15 cellular contexts compared by ENCODE assay signal in the genomic region with DNA sequence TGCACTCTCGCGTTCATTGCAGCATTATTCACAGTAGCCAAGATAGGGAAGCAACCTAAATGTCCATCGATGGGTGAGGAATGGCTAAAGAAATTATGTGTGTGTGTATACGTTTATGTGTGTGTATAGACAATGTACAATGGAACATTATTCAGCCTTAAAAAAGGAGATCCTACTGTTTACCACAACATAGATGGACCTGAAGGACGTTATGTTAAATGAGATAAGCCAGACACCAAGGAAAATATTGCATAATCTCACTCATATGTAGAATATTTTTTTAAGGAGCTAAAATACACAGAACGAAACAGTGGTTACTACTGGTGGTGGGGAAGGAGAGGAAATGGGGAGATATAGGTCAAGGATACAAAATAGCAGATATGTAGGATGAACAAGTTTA. TPM values are rescaled to one million over a fixed set of nuclear protein-coding genes. Genes with fewer than 3 reads are reported as not detected.
DNase-seq lines count a peak whose midpoint lies in the region; ATAC-seq, FAIRE-seq and TF ChIP-seq lines count a peak whose summit lies in the region.
"Had no signal": no experiment of that assay in that cellular context is flagged by ENCODE, and none has a peak within 500 bp of the region (broad histone marks: within the 10 kb centered on the region; RNA-seq: fewer than 3 reads in every experiment).

No MANE protein-coding gene starts in this region.

- peaks cover 73% of the 10 kb centered on the region for H3K79me2 ChIP-seq in GM12878 (ENCODE audit: control insufficient read depth, insufficient read depth, low read length)

- peak overlapping the region; percentile 97 for H3K27ac Mint-ChIP-seq in T-helper 1 cell treated with Interleukin-12 subunit alpha and Interleukin-12 subunit beta and Interleukin-4 antibody, amounts not matched to agents 30 μg/mL and 1 μg/mL, for 36 hours
- peak overlapping the region; percentile 46 for H3K27ac Mint-ChIP-seq in neural crest cell (ENCODE audit: unreplicated experiment)

- H3K27me3 Mint-ChIP-seq in T-helper 1 cell treated with Interleukin-12 subunit alpha and Interleukin-12 subunit beta and Interleukin-4 antibody, amounts not matched to agents 30 μg/mL and 1 μg/mL, for 36 hours (ENCODE audit: low read depth): no peaks in the 10 kb centered on the region
- no peaks in the 10 kb centered on the region for H3K27me3 Mint-ChIP-seq in neural crest cell (ENCODE audit: low read depth)

- H3K36me3 ChIP-seq in GM12878 (ENCODE audit: control insufficient read depth in 2 of 2, insufficient read depth in 2 of 2, low read length in 1 of 2): peaks cover 0 to 4% of the 10 kb centered on the region in 2 experiments; a peak in 2 of 4 replicates
- H3K36me3 ChIP-seq: prostate gland, suprapubic skin had no signal

- H3K9me3 ChIP-seq in GM12878 (replicated peaks; ENCODE audit: control insufficient read depth, insufficient read depth, low read length): no peaks in the 10 kb centered on the region
- H3K9me3 ChIP-seq: prostate gland, suprapubic skin had no signal

- in situ Hi-C loops in GM12878 (cut with MboI): no loop called here

- H4K20me1 ChIP-seq in GM12878 (ENCODE audit: control insufficient read depth, insufficient read depth): no peaks in the 10 kb centered on the region; the same call in 1 of the 2 replicates

- TF ChIP-seq RAD21 in GM12878 (IDR thresholded peaks at IDR 0.05; ENCODE audit: insufficient read depth, low read depth, low read length): no peak

- no peaks in the 10 kb centered on the region for H3K9me3 Mint-ChIP-seq in T-helper 1 cell treated with Interleukin-12 subunit alpha and Interleukin-12 subunit beta and Interleukin-4 antibody, amounts not matched to agents 30 μg/mL and 1 μg/mL, for 36 hours
- no peaks in the 10 kb centered on the region for H3K9me3 Mint-ChIP-seq in neural crest cell

- H3K27ac ChIP-seq in GM12878 (ENCODE audit: control insufficient read depth, insufficient read depth): no peak overlapping the region
- H3K27ac ChIP-seq: coronary artery, prostate gland, suprapubic skin had no signal

- RAD21 ChIA-PET in GM12878 (lab: Charles Lee; ENCODE audit: unreplicated experiment): interaction anchor here (1.0 to 4.6 kb wide), 7 partner anchors 7 to 96 kb away, joined by 3 to 17 read pairs (median 6); a partner anchor contains a TSS

- H3K4me3 ChIP-seq in GM12878: peak overlapping the region; percentile 93; the same call in 1 of the 2 replicates
- H3K4me3 ChIP-seq: prostate gland had no signal

- SMC1A ChIA-PET in GM12878 (lab: Charles Lee; ENCODE audit: uncharacterized antibody, unreplicated experiment): interaction anchor here (1.1 to 4.1 kb wide), 18 partner anchors 10 to 94 kb away, joined by 4 to 30 read pairs (median 8); a partner anchor contains a TSS

- H2AFZ ChIP-seq in GM12878 (ENCODE audit: control insufficient read depth, low read depth, low read length): no peak overlapping the region

- intact Hi-C loops in GM12878 (cut with micrococcal nuclease; ENCODE audit: unreplicated experiment): loop anchor here (5.0 kb wide), 3 partner anchors 41 to 94 kb away; a partner anchor contains a TSS

- no peak overlapping the region for H3K9ac ChIP-seq in GM12878 (ENCODE audit: control insufficient read depth, insufficient read depth, low read length)

- BruUV-seq in GM12878 (replicated peaks; lab: Mats Ljungman, UMichigan): no TSS peak

- no peak for DNase-seq in T-helper 1 cell
- DNase-seq in MV-4-11 (lab: John Stamatoyannopoulos, UW): peak; percentile 43
- DNase-seq in GM12878 (ENCODE audit: low read depth, low spot score): no peak
- DNase-seq in neural crest cell (ENCODE audit: low read depth, low spot score): no peak
- no peak for DNase-seq in NCI-H748 (lab: John Stamatoyannopoulos, UW; ENCODE audit: unreplicated experiment)
- no peak for DNase-seq in inferior parietal cortex (ENCODE audit: extremely low spot score)
- DNase-seq in mucosa of gallbladder (ENCODE audit: low spot score): no peak
- DNase-seq: foreskin fibroblast; NCI-H1417; stimulated activated CD4-positive, alpha-beta T cell treated with anti-CD3 and anti-CD28 coated beads, Interleukin-4, amount 100 ng/mL, for 4 hours had no signal

- POLR2A ChIA-PET in GM12878 (lab: Charles Lee): interaction anchor here (0.9 to 3.2 kb wide), 9 partner anchors 7 to 96 kb away, joined by 3 to 17 read pairs (median 4); a partner anchor contains a TSS

- no peak for TF ChIP-seq EP300 in GM12878 (IDR thresholded peaks at IDR 0.05; ENCODE audit: borderline replicate concordance in 1 of 2, control insufficient read depth in 1 of 2, low read depth in 2 of 2, low read length in 2 of 2)

- TF ChIP-seq POLR2A in GM12878 (IDR thresholded peaks at IDR 0.05; ENCODE audit: low read depth, low read length): no peak

- WGBS in GM12878 (ENCODE audit: insufficient coverage, insufficient replicate concordance, low lambda C conversion rate, missing lambda C conversion rate): 50% methylated on average over 6 of the region's 6 CpGs

- FAIRE-seq in GM12878 (lab: Jason Lieb, UNC): no peak

- H3K4me3 Mint-ChIP-seq in T-helper 1 cell treated with Interleukin-12 subunit alpha and Interleukin-12 subunit beta and Interleukin-4 antibody, amounts not matched to agents 30 μg/mL and 1 μg/mL, for 36 hours: peak overlapping the region; percentile 98
- peak overlapping the region; percentile 95 for H3K4me3 Mint-ChIP-seq in neural crest cell

- H3K4me2 ChIP-seq in GM12878 (ENCODE audit: control insufficient read depth, insufficient read depth): peak overlapping the region; percentile 73

- no peak for ATAC-seq in GM12878
- ATAC-seq: left lobe of liver had no signal

- peaks cover 9% of the 10 kb centered on the region for H3K4me1 ChIP-seq in GM12878 (ENCODE audit: control insufficient read depth, insufficient read depth, low read length)
- H3K4me1 ChIP-seq: prostate gland had no signal

- CTCF ChIA-PET in GM12878 (lab: Yijun Ruan, JAX): interaction anchor here (1.1 to 2.0 kb wide), 13 partner anchors 10 to 83 kb away, joined by 3 to 16 read pairs (median 6); no protein-coding TSS in a partner anchor

- H3K4me1 Mint-ChIP-seq in T-helper 1 cell treated with Interleukin-12 subunit alpha and Interleukin-12 subunit beta and Interleukin-4 antibody, amounts not matched to agents 30 μg/mL and 1 μg/mL, for 36 hours (ENCODE audit: low read depth): peaks cover 67% of the 10 kb centered on the region
- peaks cover 50% of the 10 kb centered on the region for H3K4me1 Mint-ChIP-seq in neural crest cell

- TF ChIP-seq CTCF in GM12878 (IDR thresholded peaks at IDR 0.05 in 2 of 3, conservative IDR thresholded peaks at IDR 0.05 in 1 of 3; ENCODE audit: control insufficient read depth in 2 of 3, extremely low read depth in 1 of 3, insufficient read depth in 1 of 3, low read depth in 3 of 3, low read length in 3 of 3) (no peak), neural crest cell (conservative IDR thresholded peaks at IDR 0.05) (no peak)

- peaks cover 35% of the 10 kb centered on the region for H3K36me3 Mint-ChIP-seq in T-helper 1 cell treated with Interleukin-12 subunit alpha and Interleukin-12 subunit beta and Interleukin-4 antibody, amounts not matched to agents 30 μg/mL and 1 μg/mL, for 36 hours (ENCODE audit: low read depth)
- peaks cover 2% of the 10 kb centered on the region for H3K36me3 Mint-ChIP-seq in neural crest cell (ENCODE audit: low read depth)

- H3K27me3 ChIP-seq in GM12878 (replicated peaks in 1 of 2; ENCODE audit: control insufficient read depth in 2 of 2, insufficient read depth in 2 of 2, low read length in 1 of 2): no peaks in the 10 kb centered on the region
- H3K27me3 ChIP-seq: suprapubic skin had no signal

TF ChIP-seq in GM12878, 131 proteins besides CTCF, POLR2A, EP300 and RAD21:
- TF ChIP-seq TARDBP (IDR thresholded peaks at IDR 0.05; ENCODE audit: borderline replicate concordance) (no peak), CREB1 (IDR thresholded peaks at IDR 0.05; ENCODE audit: low read depth) (no peak)
- TF ChIP-seq, protein P1, sequence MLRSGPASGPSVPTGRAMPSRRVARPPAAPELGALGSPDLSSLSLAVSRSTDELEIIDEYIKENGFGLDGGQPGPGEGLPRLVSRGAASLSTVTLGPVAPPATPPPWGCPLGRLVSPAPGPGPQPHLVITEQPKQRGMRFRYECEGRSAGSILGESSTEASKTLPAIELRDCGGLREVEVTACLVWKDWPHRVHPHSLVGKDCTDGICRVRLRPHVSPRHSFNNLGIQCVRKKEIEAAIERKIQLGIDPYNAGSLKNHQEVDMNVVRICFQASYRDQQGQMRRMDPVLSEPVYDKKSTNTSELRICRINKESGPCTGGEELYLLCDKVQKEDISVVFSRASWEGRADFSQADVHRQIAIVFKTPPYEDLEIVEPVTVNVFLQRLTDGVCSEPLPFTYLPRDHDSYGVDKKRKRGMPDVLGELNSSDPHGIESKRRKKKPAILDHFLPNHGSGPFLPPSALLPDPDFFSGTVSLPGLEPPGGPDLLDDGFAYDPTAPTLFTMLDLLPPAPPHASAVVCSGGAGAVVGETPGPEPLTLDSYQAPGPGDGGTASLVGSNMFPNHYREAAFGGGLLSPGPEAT (IDR thresholded peaks at IDR 0.05; ENCODE audit: low read depth): no peak

RNA-seq across cellular contexts. Expression of a gene that starts 2.4 kb away (rescaled TPM):
- 118 and 141 TPM in 2 replicates for total RNA-seq in GM12878 (2013; cell fraction: nucleolus; rRNA removed)
- total RNA-seq in GM12878 (2014; rRNA removed): 55.2 and 69.2 TPM in 2 replicates
- 97.3 and 97.9 TPM in 2 replicates for total RNA-seq in GM12878 (2014; rRNA removed; fragmentation: Illumina TruSeq; extraction: Trizol)
- 81.0 and 82.1 TPM in 2 replicates for total RNA-seq in GM12878 (2021)
- polyA plus RNA-seq in GM12878 (2011; ENCODE audit: low read depth): 31.2 TPM
- polyA plus RNA-seq in GM12878 (2011; rRNA removed): 78.1 and 121 TPM in 2 replicates
- polyA plus RNA-seq in GM12878 (2011; cell fraction: cytosol; rRNA removed): 33.0 and 42.8 TPM in 2 replicates
- polyA plus RNA-seq in GM12878 (2011; cell fraction: nucleus; rRNA removed): 44.1 and 58.5 TPM in 2 replicates
- 37.7 and 55.1 TPM in 2 replicates for polyA plus RNA-seq in GM12878 (2012)
- 124 and 140 TPM in 2 replicates for polyA plus RNA-seq in GM12878 (2014; fragmentation: Illumina TruSeq; extraction: Trizol)
- 10 to 100 TPM; 35.9 to 36.9 TPM for polyA plus RNA-seq in GM12878 (2014; fragmentation: Nextera tagmentation; extraction: Ambion mirVana)
- 44.2 and 54.3 TPM in 2 replicates for polyA plus RNA-seq in GM12878 (2014; rRNA removed)
- polyA plus RNA-seq in GM12878 (2016; fragmentation: Nextera tagmentation; extraction: Ambion mirVana): 100 to 1,000 TPM in 1 of 2 experiments, 10 to 100 TPM in 1; 93.1 to 106 TPM
- polyA minus RNA-seq in GM12878 (2011; rRNA and poly(A)+ RNA removed): 73.4 and 117 TPM in 2 replicates
- 51.3 and 63.9 TPM in 2 replicates for polyA minus RNA-seq in GM12878 (2011; cell fraction: cytosol; rRNA and poly(A)+ RNA removed)
- 35.1 and 43.3 TPM in 2 replicates for polyA minus RNA-seq in GM12878 (2011; cell fraction: nucleus; rRNA and poly(A)+ RNA removed)
- 96.2 and 101 TPM in 2 replicates for total RNA-seq in neural crest cell
- 31.1 TPM for total RNA-seq in mucosa of gallbladder
